Comparison of ENCODE assay signal across 1 cellular context in the genomic region with DNA sequence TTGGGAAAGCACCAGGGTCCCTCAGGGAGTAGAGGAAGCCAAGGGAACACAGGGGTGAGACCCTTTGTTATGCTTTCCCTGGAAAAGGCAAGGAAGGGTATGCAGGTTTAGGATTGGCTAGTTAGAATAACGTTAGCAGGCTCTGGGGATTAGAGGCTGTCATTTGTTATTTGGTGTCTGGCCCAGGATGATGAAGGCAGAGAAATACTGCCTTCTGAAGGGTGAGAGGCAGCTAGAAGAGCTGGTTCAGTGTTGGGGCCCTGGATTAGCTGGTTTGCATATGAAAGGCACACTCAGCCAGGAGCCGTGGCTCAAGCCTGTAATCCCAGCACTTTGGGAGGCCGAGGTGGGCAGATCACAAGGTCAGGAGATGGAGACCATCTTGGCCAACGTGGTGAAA.
A peak's percentile ranks its signal among the peaks of the same experiment; 100 is the strongest.
TF ChIP-seq lines count a peak whose summit lies in the region.

No MANE protein-coding gene starts in this region.

TF ChIP-seq in HepG2, 621 proteins besides CTCF, POLR2A, EP300 and RAD21:
- TF ChIP-seq, protein P1, sequence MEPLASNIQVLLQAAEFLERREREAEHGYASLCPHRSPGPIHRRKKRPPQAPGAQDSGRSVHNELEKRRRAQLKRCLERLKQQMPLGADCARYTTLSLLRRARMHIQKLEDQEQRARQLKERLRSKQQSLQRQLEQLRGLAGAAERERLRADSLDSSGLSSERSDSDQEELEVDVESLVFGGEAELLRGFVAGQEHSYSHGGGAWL (CRISPR knock-in tag; IDR thresholded peaks at IDR 0.05) = no peak
- TF ChIP-seq POLR2G (IDR thresholded peaks at IDR 0.05; ENCODE audit: low read depth, low read length) = peak; percentile 52; the same call in 1 of the 2 replicates
